Comparison of ENCODE assay signal across 9 cellular contexts in genomic region chr12:50925342-50925651, GRCh38. TPM values are rescaled to one million over a fixed set of nuclear protein-coding genes. Genes with fewer than 3 reads are reported as not detected.
DNase-seq lines count a peak whose midpoint lies in the region; ATAC-seq, FAIRE-seq and TF ChIP-seq lines count a peak whose summit lies in the region.
"Had no signal": no experiment of that assay in that cellular context is flagged by ENCODE, and none has a peak within 500 bp of the region (broad histone marks: within the 10 kb centered on the region; RNA-seq: fewer than 3 reads in every experiment).

No MANE protein-coding gene starts in this region.

- no peaks in the 10 kb centered on the region for H3K9me3 ChIP-seq in HEK293 (ENCODE audit: control insufficient read depth, insufficient read depth, low read depth, low read length)
- H3K9me3 ChIP-seq in K562 (replicated peaks; ENCODE audit: control insufficient read depth, insufficient read depth, low read depth, low read length), result no peaks in the 10 kb centered on the region; the same call in 1 of the 2 replicates

- peak overlapping the region; percentile 84 for H3K27ac ChIP-seq in HEK293 (ENCODE audit: extremely low read depth, low read depth, low read length)
- peak overlapping the region; percentile 95 for H3K27ac ChIP-seq in K562 (ENCODE audit: extremely low read depth, low read depth, low read length)

- peak overlapping the region; percentile 93 for H2AFZ ChIP-seq in K562 (ENCODE audit: low read depth, low read length)

- peak overlapping the region; percentile 81 to 94 for H3K9ac ChIP-seq in K562 (ENCODE audit: insufficient read depth in 1 of 2, low read depth in 2 of 2, low read length in 2 of 2)

- in situ Hi-C loops in K562 (cut with MboI), result no loop called here

- ATAC-seq in K562, result peak; percentile 57
- ATAC-seq in GM19351 (IDR thresholded peaks at IDR 0.05; ENCODE audit: unreplicated experiment), result no peak

- no peaks in the 10 kb centered on the region for H4K20me1 ChIP-seq in K562 (replicated peaks; ENCODE audit: control insufficient read depth, insufficient read depth, low read length)

- H3K4me1 ChIP-seq in HEK293 (ENCODE audit: control insufficient read depth, insufficient read depth, low read length) (peaks cover 4% of the 10 kb centered on the region), K562 (replicated peaks in 1 of 2; ENCODE audit: control insufficient read depth in 2 of 2, insufficient read depth in 2 of 2, low read length in 2 of 2) (peaks cover 3 to 21% of the 10 kb centered on the region in 2 experiments; a peak in 4 of 5 replicates)

- no peaks in the 10 kb centered on the region for H3K9me1 ChIP-seq in K562 (ENCODE audit: control insufficient read depth, insufficient read depth, low read length)

- H3K4me2 ChIP-seq in K562 (ENCODE audit: insufficient read depth, low read length), result peak overlapping the region; percentile 85

- no peak for TF ChIP-seq POLR2A in K562 (conservative IDR thresholded peaks at IDR 0.05)

- POLR2A ChIA-PET in HEK293 (lab: Yijun Ruan, JAX), result interaction anchor here (0.6 to 1.6 kb wide), 3 partner anchors 11 to 160 kb away, joined by 3 to 5 read pairs (median 3); partner anchors contain the start of gene SLC11A2
- POLR2A ChIA-PET in K562 (lab: Yijun Ruan, JAX), result interaction anchor here (0.8 to 1.6 kb wide), 7 partner anchors 12 to 306 kb away, joined by 3 to 6 read pairs (median 3); partner anchors contain the start of genes ATF1 and SLC11A2

- TF ChIP-seq EP300 in K562 (IDR thresholded peaks at IDR 0.05; ENCODE audit: low read length), result no peak

- TF ChIP-seq RAD21 in K562 (CRISPR knock-in tag; conservative IDR thresholded peaks at IDR 0.05 in 1 of 2, IDR thresholded peaks at IDR 0.05 in 1 of 2), result no peak

- peak overlapping the region; percentile 40 for H3K4me3 ChIP-seq in AG09309 (ENCODE audit: control insufficient read depth, low read depth, low read length)
- H3K4me3 ChIP-seq in HEK293 (ENCODE audit: low read depth, low read length), result peak overlapping the region; percentile 30
- H3K4me3 ChIP-seq in K562, result peak overlapping the region; percentile 61

- H3K79me2 ChIP-seq in K562 (ENCODE audit: control insufficient read depth, insufficient read depth, low read length), result peaks cover 46% of the 10 kb centered on the region

- H3K36me3 ChIP-seq in HEK293 (ENCODE audit: control insufficient read depth in 2 of 2, insufficient read depth in 1 of 2, low read length in 2 of 2) (peaks cover 0 to 4% of the 10 kb centered on the region in 2 experiments; a peak in 2 of 3 replicates), K562 (ENCODE audit: control insufficient read depth, insufficient read depth, low read length) (no peaks in the 10 kb centered on the region; the same call in 2 of the 3 replicates)

- CTCF ChIA-PET in HEK293 (lab: Yijun Ruan, JAX) (interaction anchor here (0.8 kb wide), 1 partner anchor 61 kb away, joined by 3 read pairs; no protein-coding TSS in a partner anchor), K562 (lab: Yijun Ruan, JAX; ENCODE audit: low intra/inter-chr PET ratio) (no interaction called here)

- TF ChIP-seq CTCF in AG09309 (IDR thresholded peaks at IDR 0.05; ENCODE audit: control insufficient read depth, insufficient read depth, low read depth, low read length, missing control alignments), result no peak
- peak; percentile 5; the same call in 1 of the 2 replicates for TF ChIP-seq CTCF in HEK293 (tag by site-specific recombination; IDR thresholded peaks at IDR 0.05)
- TF ChIP-seq CTCF in K562 (IDR thresholded peaks at IDR 0.05 in 2 of 3, conservative IDR thresholded peaks at IDR 0.05 in 1 of 3; ENCODE audit: insufficient read depth in 2 of 3, low read depth in 1 of 3, low read length in 3 of 3), result no peak

- no peaks in the 10 kb centered on the region for H3K27me3 ChIP-seq in K562 (ENCODE audit: control insufficient read depth in 2 of 2, insufficient read depth in 2 of 2, low read length in 2 of 2)

- FAIRE-seq in K562 (lab: Jason Lieb, UNC), result no peak

- BruUV-seq in K562 (replicated peaks; lab: Mats Ljungman, UMichigan), result no TSS peak

- 11% methylated on average over 7 of the region's 7 CpGs for WGBS in K562 (ENCODE audit: insufficient coverage, low coverage, missing lambda C conversion rate)

- intact Hi-C loops in K562 (cut with micrococcal nuclease), result loop anchor here (5.0 to 10.0 kb wide), 3 partner anchors 98 to 160 kb away; partner anchors contain the start of genes ATF1 and SLC11A2

- no peak for DNase-seq in AG09309 (ENCODE audit: low read depth)
- DNase-seq in K562 (ENCODE audit: extremely low read depth in 1 of 4, low spot score in 3 of 4), result peak in 1 of 4 experiments; percentile 42
- DNase-seq in left kidney (ENCODE audit: low read depth, low spot score), result peak; percentile 34
- peak; percentile 40 for DNase-seq in superior temporal gyrus (ENCODE audit: extremely low spot score)
- no peak for DNase-seq in central memory CD4-positive, alpha-beta T cell
- no peak for DNase-seq in NCI-H526 treated with DMSO at 0.1 percent for 48 hours (lab: John Stamatoyannopoulos, UW)

TF ChIP-seq in HEK293, 187 proteins besides CTCF, POLR2A, EP300 and RAD21:
- no peak for TF ChIP-seq ZNF221 (tag by site-specific recombination; IDR thresholded peaks at IDR 0.05; ENCODE audit: borderline replicate concordance)
- TF ChIP-seq ZNF274 (IDR thresholded peaks at IDR 0.05; ENCODE audit: low read length), result no peak
- no peak for TF ChIP-seq ZNF274 (tag by site-specific recombination; IDR thresholded peaks at IDR 0.05; ENCODE audit: borderline replicate concordance)
- no peak for TF ChIP-seq ZNF354C (tag by site-specific recombination; IDR thresholded peaks at IDR 0.05; ENCODE audit: borderline replicate concordance, low read depth)
- TF ChIP-seq ZNF302 (tag by site-specific recombination; IDR thresholded peaks at IDR 0.05; ENCODE audit: low read depth), result no peak
- TF ChIP-seq ZNF558 (tag by site-specific recombination; IDR thresholded peaks at IDR 0.05), result no peak
- no peak for TF ChIP-seq GFI1B (tag by site-specific recombination; IDR thresholded peaks at IDR 0.05)
- 0 out of 2 replicates have a peak, but pooled peaks have one; percentile 20 for TF ChIP-seq ZIC2 (tag by site-specific recombination; IDR thresholded peaks at IDR 0.05)
- no peak for TF ChIP-seq ZBTB1 (tag by site-specific recombination; IDR thresholded peaks at IDR 0.05)
- TF ChIP-seq ZNF292 (tag by site-specific recombination; IDR thresholded peaks at IDR 0.05; ENCODE audit: borderline replicate concordance, low read depth), result no peak
- TF ChIP-seq ZNF600 (tag by site-specific recombination; IDR thresholded peaks at IDR 0.05), result peak; percentile 10
- no peak for TF ChIP-seq ZNF416 (tag by site-specific recombination; IDR thresholded peaks at IDR 0.05)
- TF ChIP-seq GLI2 (tag by site-specific recombination; IDR thresholded peaks at IDR 0.05; ENCODE audit: borderline replicate concordance, low read depth), result no peak

TF ChIP-seq in K562, 482 proteins besides CTCF, POLR2A, EP300 and RAD21 (continues in another document):
- no peak for TF ChIP-seq ZFP91 (CRISPR knock-in tag; IDR thresholded peaks at IDR 0.05)
- no peak for TF ChIP-seq NR2C1 (IDR thresholded peaks at IDR 0.05)
- TF ChIP-seq NR2C1 (tag; IDR thresholded peaks at IDR 0.05), result no peak
- TF ChIP-seq POU5F1 (IDR thresholded peaks at IDR 0.05; ENCODE audit: borderline replicate concordance, low read depth, low read length, partially characterized antibody), result no peak
- no peak for TF ChIP-seq SNRNP70 (optimal IDR thresholded peaks at IDR 0.05; ENCODE audit: low read depth, low read length)
- no peak for TF ChIP-seq SAFB (IDR thresholded peaks at IDR 0.05; ENCODE audit: borderline replicate concordance, low read depth, low read length)
- no peak for TF ChIP-seq LEF1 (IDR thresholded peaks at IDR 0.05)
- TF ChIP-seq SMAD2 (IDR thresholded peaks at IDR 0.05; ENCODE audit: low read depth, low read length), result no peak

RNA-seq across cellular contexts. Expression of gene HIGD1C, which starts 27.0 kb away (rescaled TPM):
- not detected in 2 replicates for total RNA-seq in K562 (2011; cell fraction: chromatin; rRNA removed; ENCODE audit: low replicate concordance)
- not detected in 2 replicates for total RNA-seq in K562 (2011; cell fraction: nucleolus; rRNA removed)
- not detected in 2 replicates for total RNA-seq in K562 (2011; cell fraction: nucleoplasm; rRNA removed)
- not detected in 2 replicates for total RNA-seq in K562 (2014; rRNA removed)
- not detected in 2 replicates for total RNA-seq in K562 (2014; rRNA removed; fragmentation: Illumina TruSeq; extraction: Trizol)
- total RNA-seq in K562 (2015; rRNA removed; fragmentation: Illumina TruSeq; extraction: Trizol), result not detected in 2 replicates
- not detected in 2 replicates for total RNA-seq in K562 (2021)
- polyA plus RNA-seq in K562 (2011; rRNA removed), result not detected in 2 replicates
- not detected in 2 replicates for polyA plus RNA-seq in K562 (2011; cell fraction: cytosol; rRNA removed)
- polyA plus RNA-seq in K562 (2011; cell fraction: nucleus; rRNA removed), result not detected in 2 replicates
- not detected in 2 replicates for polyA plus RNA-seq in K562 (2012)
- not detected in 2 replicates for polyA plus RNA-seq in K562 (2014; fragmentation: Illumina TruSeq; extraction: Trizol)
- not detected for polyA plus RNA-seq in K562 (2014; fragmentation: Nextera tagmentation; extraction: Ambion mirVana)
- polyA plus RNA-seq in K562 (2014; rRNA removed), result not detected in 2 replicates
- not detected in 2 replicates for polyA minus RNA-seq in K562 (2011; rRNA and poly(A)+ RNA removed)
- polyA minus RNA-seq in K562 (2011; cell fraction: cytosol; rRNA and poly(A)+ RNA removed), result not detected in 2 replicates
- not detected in 2 replicates for polyA minus RNA-seq in K562 (2011; cell fraction: nucleus; rRNA and poly(A)+ RNA removed)
- total RNA-seq: glomerular endothelial cell had no signal

Comparison
In these comparisons a context has a peak if more than half of its experiments do, and no peak if none do; other contexts are left out.
1. DNase-seq: peak in left kidney (single experiment) and superior temporal gyrus (single experiment); none in AG09309 (single experiment), central memory CD4-positive, alpha-beta T cell (single experiment) and NCI-H526 treated with DMSO at 0.1 percent for 48 hours (single experiment).
2. Peak in every context shown above with its lines, with median percentiles within 50 percentile points of each other: H3K4me3 ChIP-seq.